ENCODE assay signal across 29 cellular contexts in the genomic region with DNA sequence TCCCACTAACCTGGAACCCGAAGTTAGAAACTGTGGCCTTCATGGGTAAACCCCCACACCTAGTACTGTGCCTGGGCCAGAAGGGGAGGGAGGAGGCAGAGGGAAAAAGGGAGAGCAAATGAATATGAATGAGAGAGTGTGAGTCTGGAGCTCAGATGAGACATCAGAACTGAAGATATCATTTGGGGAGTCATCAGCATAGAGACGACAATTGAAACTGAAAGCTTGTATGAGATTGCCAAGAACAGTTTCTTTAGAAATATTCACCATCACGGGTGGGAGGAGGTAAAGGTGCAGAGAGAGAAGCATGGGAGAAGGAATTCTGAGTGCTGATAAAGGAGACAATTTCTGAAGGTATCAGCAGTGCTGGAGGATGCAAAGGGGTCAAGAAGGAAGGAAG.
"Had no signal": no experiment of that assay in that cellular context is flagged by ENCODE, and none has a peak within 500 bp of the region (broad histone marks: within the 10 kb centered on the region; RNA-seq: fewer than 3 reads in every experiment).

No MANE protein-coding gene starts in this region.

- H3K27ac ChIP-seq: stomach, suprapubic skin, testis, thoracic aorta, thyroid gland, tibial artery, tibial nerve, transverse colon, upper lobe of left lung, upper lobe of right lung, uterus, vagina had no signal

- H3K9me3 Mint-ChIP-seq: stimulated activated naive CD8-positive, alpha-beta T cell treated with anti-CD3 and anti-CD28 coated beads, Interleukin-15, amount 100 ng/mL, for 72 hours; stimulated activated naive CD8-positive, alpha-beta T cell treated with anti-CD3 and anti-CD28 coated beads, Interleukin-15, Interleukin-2, amounts not matched to agents 100 ng/mL and 50 ng/mL, for 24 hours had no signal

- DNase-seq: stimulated activated CD4-positive, alpha-beta T cell treated with anti-CD3 and anti-CD28 coated beads, Interleukin-2, amount 100 ng/mL, for 48 hours; stimulated activated CD4-positive, alpha-beta T cell treated with anti-CD3 and anti-CD28 coated beads, Interleukin-4, amount 100 ng/mL, for 1 hour; stimulated activated CD4-positive, alpha-beta T cell treated with anti-CD3 and anti-CD28 coated beads, Interleukin-4, amount 100 ng/mL, for 24 hours; stimulated activated CD4-positive, alpha-beta T cell treated with anti-CD3 and anti-CD28 coated beads, Interleukin-4, amount 100 ng/mL, for 4 hours; stimulated activated CD8-positive, alpha-beta memory T cell treated with anti-CD3 and anti-CD28 coated beads, Interleukin-4, amount 100 ng/mL, for 48 hours; stimulated activated naive B cell treated with anti-CD40 and anti-IgM and Interleukin-4, amounts not matched to agents 10 μg/mL and 1 μg/mL and 100 μg/mL, for 72 hours; stimulated activated naive CD4-positive, alpha-beta T cell; stimulated activated naive CD4-positive, alpha-beta T cell treated with Interleukin-2 at 50 U/mL for 16 hours; stimulated activated naive CD8-positive, alpha-beta T cell treated with anti-CD3 and anti-CD28 coated beads, Interleukin-15, amount 100 ng/mL, for 72 hours; stimulated activated naive CD8-positive, alpha-beta T cell treated with anti-CD3 and anti-CD28 coated beads, Interleukin-15, Interleukin-2, amounts not matched to agents 100 U/mL and 50 U/mL, for 24 hours; stomach; substantia nigra; testis; thyroid gland; tibial artery; transverse colon; trophoblast cell; upper lobe of left lung; upper lobe of right lung; uterus had no signal

- H3K36me3 Mint-ChIP-seq: stimulated activated effector memory CD8-positive, alpha-beta T cell treated with anti-CD3 and anti-CD28 coated beads, Interleukin-12 subunit alpha, Interleukin-12 subunit beta, amount 100 ng/mL, for 72 hours; stimulated activated memory B cell treated with anti-CD40 and anti-IgM and Interleukin-4, amounts not matched to agents 10 μg/mL and 1 μg/mL and 100 μg/mL, for 72 hours; stimulated activated naive B cell treated with anti-CD40 and anti-IgM and Interleukin-4, amounts not matched to agents 10 μg/mL and 1 μg/mL and 100 μg/mL, for 72 hours; type B pancreatic cell had no signal

- ATAC-seq: stimulated activated effector memory CD8-positive, alpha-beta T cell treated with anti-CD3 and anti-CD28 coated beads, Interleukin-12 subunit alpha, Interleukin-12 subunit beta, amount 100 ng/mL, for 72 hours; stimulated activated memory B cell treated with anti-CD40 and anti-IgM and Interleukin-4, amounts not matched to agents 10 μg/mL and 1 μg/mL and 100 μg/mL, for 72 hours; stimulated activated naive B cell treated with anti-CD40 and anti-IgM and Interleukin-4, amounts not matched to agents 10 μg/mL and 1 μg/mL and 100 μg/mL, for 72 hours; stimulated activated naive CD8-positive, alpha-beta T cell treated with anti-CD3 and anti-CD28 coated beads, Interleukin-15, amount 100 ng/mL, for 72 hours; stimulated activated naive CD8-positive, alpha-beta T cell treated with anti-CD3 and anti-CD28 coated beads, Interleukin-15, Interleukin-2, amounts not matched to agents 100 U/mL and 50 U/mL, for 24 hours; upper lobe of right lung had no signal

- H3K27me3 ChIP-seq: stomach, suprapubic skin, testis, thyroid gland, tibial artery, tibial nerve, transverse colon, upper lobe of left lung, upper lobe of right lung, uterus, vagina had no signal

- FAIRE-seq: urothelium cell line had no signal

- H3K27me3 Mint-ChIP-seq: stimulated activated memory B cell treated with anti-CD40 and anti-IgM and Interleukin-4, amounts not matched to agents 10 μg/mL and 1 μg/mL and 100 μg/mL, for 72 hours; stimulated activated naive B cell treated with anti-CD40 and anti-IgM and Interleukin-4, amounts not matched to agents 10 μg/mL and 1 μg/mL and 100 μg/mL, for 72 hours; stimulated activated naive CD8-positive, alpha-beta T cell treated with anti-CD3 and anti-CD28 coated beads, Interleukin-15, Interleukin-2, amounts not matched to agents 100 ng/mL and 50 ng/mL, for 24 hours had no signal

- H3K4me1 Mint-ChIP-seq: stimulated activated effector memory CD8-positive, alpha-beta T cell treated with anti-CD3 and anti-CD28 coated beads, Interleukin-12 subunit alpha, Interleukin-12 subunit beta, amount 100 ng/mL, for 72 hours; stimulated activated naive B cell treated with anti-CD40 and anti-IgM and Interleukin-4, amounts not matched to agents 10 μg/mL and 1 μg/mL and 100 μg/mL, for 72 hours; stimulated activated naive CD8-positive, alpha-beta T cell treated with anti-CD3 and anti-CD28 coated beads, Interleukin-15, amount 100 ng/mL, for 72 hours had no signal

- H3K4me3 ChIP-seq: stomach, suprapubic skin, testis, thoracic aorta, thyroid gland, tibial artery, tibial nerve, transverse colon, upper lobe of left lung, upper lobe of right lung, uterus, vagina had no signal

- H3K9me3 ChIP-seq: testis, thoracic aorta, thyroid gland, tibial artery, tibial nerve, transverse colon, upper lobe of left lung, upper lobe of right lung, uterus, vagina had no signal

- H3K4me3 Mint-ChIP-seq: stimulated activated effector memory CD8-positive, alpha-beta T cell treated with anti-CD3 and anti-CD28 coated beads, Interleukin-12 subunit alpha, Interleukin-12 subunit beta, amount 100 ng/mL, for 72 hours; stimulated activated memory B cell treated with anti-CD40 and anti-IgM and Interleukin-4, amounts not matched to agents 10 μg/mL and 1 μg/mL and 100 μg/mL, for 72 hours; stimulated activated naive B cell treated with anti-CD40 and anti-IgM and Interleukin-4, amounts not matched to agents 10 μg/mL and 1 μg/mL and 100 μg/mL, for 72 hours; stimulated activated naive CD8-positive, alpha-beta T cell treated with anti-CD3 and anti-CD28 coated beads, Interleukin-15, amount 100 ng/mL, for 72 hours; stimulated activated naive CD8-positive, alpha-beta T cell treated with anti-CD3 and anti-CD28 coated beads, Interleukin-15, Interleukin-2, amounts not matched to agents 100 ng/mL and 50 ng/mL, for 24 hours; type B pancreatic cell had no signal

- H3K27ac Mint-ChIP-seq: stimulated activated effector memory CD8-positive, alpha-beta T cell treated with anti-CD3 and anti-CD28 coated beads, Interleukin-12 subunit alpha, Interleukin-12 subunit beta, amount 100 ng/mL, for 72 hours; stimulated activated memory B cell treated with anti-CD40 and anti-IgM and Interleukin-4, amounts not matched to agents 10 μg/mL and 1 μg/mL and 100 μg/mL, for 72 hours; stimulated activated naive B cell treated with anti-CD40 and anti-IgM and Interleukin-4, amounts not matched to agents 10 μg/mL and 1 μg/mL and 100 μg/mL, for 72 hours; stimulated activated naive CD8-positive, alpha-beta T cell treated with anti-CD3 and anti-CD28 coated beads, Interleukin-15, amount 100 ng/mL, for 72 hours; stimulated activated naive CD8-positive, alpha-beta T cell treated with anti-CD3 and anti-CD28 coated beads, Interleukin-15, Interleukin-2, amounts not matched to agents 100 ng/mL and 50 ng/mL, for 24 hours; type B pancreatic cell had no signal

- H3K4me1 ChIP-seq: stomach, suprapubic skin, testis, thyroid gland, tibial artery, tibial nerve, transverse colon, upper lobe of left lung, upper lobe of right lung, uterus, vagina had no signal

- H3K36me3 ChIP-seq: stomach, suprapubic skin, thoracic aorta, thyroid gland, tibial artery, tibial nerve, transverse colon, upper lobe of left lung, upper lobe of right lung, uterus, vagina had no signal
